Comparison of ENCODE assay signal across 8 cellular contexts in the genomic region with DNA sequence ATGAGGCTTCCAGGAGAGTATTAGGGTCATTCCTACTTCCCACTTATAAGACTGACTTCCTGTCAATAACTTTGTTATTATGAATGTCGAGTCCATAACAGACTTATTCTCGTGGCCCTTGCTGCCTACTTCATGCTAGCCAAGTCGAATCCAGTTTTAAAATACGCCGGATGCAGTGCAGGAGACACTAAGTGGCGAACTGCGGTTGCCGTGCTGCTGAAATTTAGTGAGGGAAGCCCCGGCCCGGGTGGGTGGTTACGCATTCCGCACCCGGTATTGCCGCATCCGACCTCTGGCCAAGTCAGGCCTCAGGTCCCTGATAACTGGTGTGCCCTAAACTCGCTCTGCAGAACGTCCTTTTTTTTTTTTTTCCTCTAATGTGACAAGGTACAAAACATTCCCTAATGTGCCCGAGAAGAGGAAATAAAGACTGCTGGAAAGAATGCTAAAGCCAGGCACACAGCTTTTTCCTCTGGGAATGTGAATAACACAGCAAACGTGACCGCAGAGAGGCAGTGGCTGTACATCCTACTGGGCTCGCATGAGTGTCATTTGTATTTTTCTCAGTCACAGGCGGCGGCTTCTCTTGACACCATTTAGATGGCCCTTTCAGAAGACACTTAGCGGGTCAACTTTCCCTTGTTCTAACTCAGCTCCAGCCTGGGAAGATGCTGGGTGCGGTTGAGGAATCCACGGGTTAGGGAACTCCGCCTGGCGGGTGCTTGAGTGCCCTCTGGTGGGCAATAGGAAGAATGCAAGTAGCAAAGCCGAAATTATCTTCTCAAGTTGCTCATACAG. TPM values are rescaled to one million over a fixed set of nuclear protein-coding genes. Genes with fewer than 3 reads are reported as not detected.
DNase-seq lines count a peak whose midpoint lies in the region; ATAC-seq and TF ChIP-seq lines count a peak whose summit lies in the region.

No MANE protein-coding gene starts in this region.

- no peak for TF ChIP-seq EP300 in stomach (IDR thresholded peaks at IDR 0.05)

- peaks cover 7% of the 10 kb centered on the region for H3K36me3 Mint-ChIP-seq in endodermal cell (ENCODE audit: low read depth)

- no peak overlapping the region for H2BK120ac ChIP-seq in mesendoderm (ENCODE audit: low read depth, low read length)

- peaks cover 4% of the 10 kb centered on the region for H3K27me3 Mint-ChIP-seq in endodermal cell (ENCODE audit: insufficient read depth)

- no peak overlapping the region for H3K4me3 Mint-ChIP-seq in endodermal cell

- intact Hi-C loops in stomach (cut with DNase I; ENCODE audit: low total_unique reads) = no loop called here

- no peak overlapping the region for H3K23ac ChIP-seq in mesendoderm (ENCODE audit: low read length)

- peaks cover 32% of the 10 kb centered on the region for H3K4me1 Mint-ChIP-seq in endodermal cell

- H2AK5ac ChIP-seq in mesendoderm (ENCODE audit: low read length) = no peak overlapping the region

- no peaks in the 10 kb centered on the region for H3K27me3 ChIP-seq in endodermal cell (ENCODE audit: control insufficient read depth, insufficient read depth, low read length, poor library complexity, severe bottlenecking)
- no peaks in the 10 kb centered on the region for H3K27me3 ChIP-seq in mesendoderm (ENCODE audit: insufficient read depth, low read length, poor library complexity)
- no peaks in the 10 kb centered on the region for H3K27me3 ChIP-seq in stomach

- H3K4me1 ChIP-seq in endodermal cell (ENCODE audit: control insufficient read depth, insufficient read depth, low read length) = peaks cover 5% of the 10 kb centered on the region
- peaks cover 2% of the 10 kb centered on the region for H3K4me1 ChIP-seq in mesendoderm (ENCODE audit: control insufficient read depth, low read depth, low read length)
- H3K4me1 ChIP-seq in stomach = peaks cover under 1 to 24% (median 20%) of the 10 kb centered on the region in 4 donors

- TF ChIP-seq CTCF in endodermal cell (conservative IDR thresholded peaks at IDR 0.05) (peak; percentile 97), stomach (IDR thresholded peaks at IDR 0.05) (peak in 5 of 7 experiments; percentile 70 to 98 (median 93))

- no peak overlapping the region for H3K9ac ChIP-seq in endodermal cell (ENCODE audit: extremely low read depth, low read length, poor library complexity, severe bottlenecking)
- no peak overlapping the region for H3K9ac ChIP-seq in mesendoderm (ENCODE audit: low read length)

- H3K27ac Mint-ChIP-seq in endodermal cell = peak overlapping the region; percentile 72

- no peak overlapping the region for H4K8ac ChIP-seq in mesendoderm (ENCODE audit: low read depth, low read length)

- no peak overlapping the region for H2BK5ac ChIP-seq in mesendoderm (ENCODE audit: low read length)

- H3K4me3 ChIP-seq in endodermal cell (ENCODE audit: low read length) (no peak overlapping the region), mesendoderm (ENCODE audit: low read length) (no peak overlapping the region), stomach (no peak overlapping the region)

- peaks cover 36% of the 10 kb centered on the region for H3K9me3 Mint-ChIP-seq in endodermal cell

- H3K27ac ChIP-seq in endodermal cell (ENCODE audit: low read depth, low read length) (no peak overlapping the region), mesendoderm (ENCODE audit: low read depth, low read length) (no peak overlapping the region), stomach (peak overlapping the region in 4 of 5 donors; percentile 20 to 65 (median 60))

- H3K4ac ChIP-seq in mesendoderm (ENCODE audit: low read depth, low read length) = no peak overlapping the region

- DNase-seq in D341Med (ENCODE audit: low spot score) = peak; percentile 80
- peak; percentile 49 for DNase-seq in NCI-H2171 treated with DMSO at 0.1 percent for 48 hours (lab: John Stamatoyannopoulos, UW)
- peak; percentile 25 to 27 for DNase-seq in activated CD4-positive, alpha-beta T cell treated with anti-CD3 and anti-CD28 coated beads, Interleukin-2, amount 50 U/mL, for 4 hours
- peak; percentile 88 for DNase-seq in endodermal cell
- peak; percentile 88 for DNase-seq in mesendoderm
- DNase-seq in stomach = peak; percentile 67

- H3K9me3 ChIP-seq in endodermal cell (ENCODE audit: control insufficient read depth, low read length) = peaks cover 20% of the 10 kb centered on the region
- no peaks in the 10 kb centered on the region for H3K9me3 ChIP-seq in stomach

- no peak overlapping the region for H4K5ac ChIP-seq in mesendoderm (ENCODE audit: low read length)

- no peaks in the 10 kb centered on the region for H3K79me2 ChIP-seq in mesendoderm (ENCODE audit: control insufficient read depth, insufficient read depth, low read length)

- H3K18ac ChIP-seq in mesendoderm (ENCODE audit: low read length) = no peak overlapping the region

- no peak for TF ChIP-seq POLR2A in stomach (IDR thresholded peaks at IDR 0.05)

- ATAC-seq in GM21786 (IDR thresholded peaks at IDR 0.05; ENCODE audit: unreplicated experiment) = peak; percentile 71
- ATAC-seq in GM21528 (IDR thresholded peaks at IDR 0.05; ENCODE audit: low FRiP score, unreplicated experiment) = no peak

- 64 to 67% methylated on average over 26 to 29 of the region's 29 CpGs for WGBS in endodermal cell (ENCODE audit: insufficient coverage in 1 of 2, insufficient read length in 1 of 2), 2 experiments
- no CpG with 5 or more reads among the region's 29 CpGs for WGBS in mesendoderm (ENCODE audit: extremely low coverage, insufficient coverage, low lambda C conversion rate)
- 31 to 41% (median 35%) methylated on average over 29 of the region's 29 CpGs for WGBS in stomach, 5 donors

- H2BK15ac ChIP-seq in mesendoderm (replicated peaks; ENCODE audit: low read depth) = no peak overlapping the region

- H3K36me3 ChIP-seq in endodermal cell (ENCODE audit: control insufficient read depth, insufficient read depth, low read length) (no peaks in the 10 kb centered on the region), mesendoderm (ENCODE audit: control insufficient read depth, insufficient read depth, low read length) (no peaks in the 10 kb centered on the region), stomach (no peaks in the 10 kb centered on the region)

- H3K4me2 ChIP-seq in mesendoderm (ENCODE audit: low read length) = peak overlapping the region; percentile 6

- H3K56ac ChIP-seq in mesendoderm (ENCODE audit: low read length) = peak overlapping the region; percentile 76

- H3K79me1 ChIP-seq in mesendoderm (ENCODE audit: low read length) = no peaks in the 10 kb centered on the region

RNA-seq across cellular contexts. Expression of gene AKTIP, which starts 7.1 kb away (rescaled TPM):
- total RNA-seq in endodermal cell (10 to 100 TPM; 18.3 to 21.3 TPM), stomach (10 to 100 TPM; 15.2 to 34.9 (median 22.7) TPM)
- polyA plus RNA-seq in endodermal cell (2013, experiment 1 of 2) = 31.1 TPM
- 24.3 TPM for polyA plus RNA-seq in endodermal cell (2013, experiment 2 of 2)
- 15.0 TPM for polyA plus RNA-seq in mesendoderm (2013, experiment 1 of 2)
- polyA plus RNA-seq in mesendoderm (2013, experiment 2 of 2) = 16.2 TPM
- polyA plus RNA-seq in stomach = 10 to 100 TPM; 12.5 to 16.3 (median 13.8) TPM

Comparison
In these comparisons a context has a peak if more than half of its experiments do, and no peak if none do; other contexts are left out.
1. DNase-seq: peak in every context shown above with its lines; median percentile 88 in endodermal cell; 88 in mesendoderm; 80 in D341Med; 67 in stomach; 49 in NCI-H2171 treated with DMSO at 0.1 percent for 48 hours; 26 in activated CD4-positive, alpha-beta T cell treated with anti-CD3 and anti-CD28 coated beads, Interleukin-2, amount 50 U/mL, for 4 hours.
2. H3K27ac ChIP-seq: peak in stomach (4 of 5); none in endodermal cell (single experiment) and mesendoderm (single experiment).